In the genomic region with DNA sequence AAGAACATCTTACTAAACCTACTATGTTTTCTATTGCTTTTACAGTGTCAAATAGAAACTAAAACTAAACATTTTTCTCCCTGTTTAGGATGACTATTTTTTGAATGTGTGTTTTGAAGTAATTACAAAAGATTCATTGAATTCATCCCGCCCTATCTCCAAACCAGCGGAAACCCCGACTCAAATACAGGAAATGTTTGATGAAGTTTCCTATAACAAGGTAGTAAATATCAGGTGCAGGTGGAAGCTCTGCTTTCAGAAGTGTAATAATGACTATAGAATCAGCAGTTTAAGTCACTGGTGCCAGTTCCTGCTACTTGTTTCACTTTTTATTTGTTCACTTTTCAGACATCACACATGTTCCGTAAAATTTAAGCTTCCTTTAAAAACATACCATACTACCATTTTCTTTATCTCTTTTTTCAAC, we compare ENCODE assay signal across 1 cellular context.
TF ChIP-seq lines count a peak whose summit lies in the region.

No MANE protein-coding gene starts in this region.

TF ChIP-seq in GM23338, 12 proteins besides CTCF, POLR2A, EP300 and RAD21 (continued from another document):
- TF ChIP-seq, protein P1, sequence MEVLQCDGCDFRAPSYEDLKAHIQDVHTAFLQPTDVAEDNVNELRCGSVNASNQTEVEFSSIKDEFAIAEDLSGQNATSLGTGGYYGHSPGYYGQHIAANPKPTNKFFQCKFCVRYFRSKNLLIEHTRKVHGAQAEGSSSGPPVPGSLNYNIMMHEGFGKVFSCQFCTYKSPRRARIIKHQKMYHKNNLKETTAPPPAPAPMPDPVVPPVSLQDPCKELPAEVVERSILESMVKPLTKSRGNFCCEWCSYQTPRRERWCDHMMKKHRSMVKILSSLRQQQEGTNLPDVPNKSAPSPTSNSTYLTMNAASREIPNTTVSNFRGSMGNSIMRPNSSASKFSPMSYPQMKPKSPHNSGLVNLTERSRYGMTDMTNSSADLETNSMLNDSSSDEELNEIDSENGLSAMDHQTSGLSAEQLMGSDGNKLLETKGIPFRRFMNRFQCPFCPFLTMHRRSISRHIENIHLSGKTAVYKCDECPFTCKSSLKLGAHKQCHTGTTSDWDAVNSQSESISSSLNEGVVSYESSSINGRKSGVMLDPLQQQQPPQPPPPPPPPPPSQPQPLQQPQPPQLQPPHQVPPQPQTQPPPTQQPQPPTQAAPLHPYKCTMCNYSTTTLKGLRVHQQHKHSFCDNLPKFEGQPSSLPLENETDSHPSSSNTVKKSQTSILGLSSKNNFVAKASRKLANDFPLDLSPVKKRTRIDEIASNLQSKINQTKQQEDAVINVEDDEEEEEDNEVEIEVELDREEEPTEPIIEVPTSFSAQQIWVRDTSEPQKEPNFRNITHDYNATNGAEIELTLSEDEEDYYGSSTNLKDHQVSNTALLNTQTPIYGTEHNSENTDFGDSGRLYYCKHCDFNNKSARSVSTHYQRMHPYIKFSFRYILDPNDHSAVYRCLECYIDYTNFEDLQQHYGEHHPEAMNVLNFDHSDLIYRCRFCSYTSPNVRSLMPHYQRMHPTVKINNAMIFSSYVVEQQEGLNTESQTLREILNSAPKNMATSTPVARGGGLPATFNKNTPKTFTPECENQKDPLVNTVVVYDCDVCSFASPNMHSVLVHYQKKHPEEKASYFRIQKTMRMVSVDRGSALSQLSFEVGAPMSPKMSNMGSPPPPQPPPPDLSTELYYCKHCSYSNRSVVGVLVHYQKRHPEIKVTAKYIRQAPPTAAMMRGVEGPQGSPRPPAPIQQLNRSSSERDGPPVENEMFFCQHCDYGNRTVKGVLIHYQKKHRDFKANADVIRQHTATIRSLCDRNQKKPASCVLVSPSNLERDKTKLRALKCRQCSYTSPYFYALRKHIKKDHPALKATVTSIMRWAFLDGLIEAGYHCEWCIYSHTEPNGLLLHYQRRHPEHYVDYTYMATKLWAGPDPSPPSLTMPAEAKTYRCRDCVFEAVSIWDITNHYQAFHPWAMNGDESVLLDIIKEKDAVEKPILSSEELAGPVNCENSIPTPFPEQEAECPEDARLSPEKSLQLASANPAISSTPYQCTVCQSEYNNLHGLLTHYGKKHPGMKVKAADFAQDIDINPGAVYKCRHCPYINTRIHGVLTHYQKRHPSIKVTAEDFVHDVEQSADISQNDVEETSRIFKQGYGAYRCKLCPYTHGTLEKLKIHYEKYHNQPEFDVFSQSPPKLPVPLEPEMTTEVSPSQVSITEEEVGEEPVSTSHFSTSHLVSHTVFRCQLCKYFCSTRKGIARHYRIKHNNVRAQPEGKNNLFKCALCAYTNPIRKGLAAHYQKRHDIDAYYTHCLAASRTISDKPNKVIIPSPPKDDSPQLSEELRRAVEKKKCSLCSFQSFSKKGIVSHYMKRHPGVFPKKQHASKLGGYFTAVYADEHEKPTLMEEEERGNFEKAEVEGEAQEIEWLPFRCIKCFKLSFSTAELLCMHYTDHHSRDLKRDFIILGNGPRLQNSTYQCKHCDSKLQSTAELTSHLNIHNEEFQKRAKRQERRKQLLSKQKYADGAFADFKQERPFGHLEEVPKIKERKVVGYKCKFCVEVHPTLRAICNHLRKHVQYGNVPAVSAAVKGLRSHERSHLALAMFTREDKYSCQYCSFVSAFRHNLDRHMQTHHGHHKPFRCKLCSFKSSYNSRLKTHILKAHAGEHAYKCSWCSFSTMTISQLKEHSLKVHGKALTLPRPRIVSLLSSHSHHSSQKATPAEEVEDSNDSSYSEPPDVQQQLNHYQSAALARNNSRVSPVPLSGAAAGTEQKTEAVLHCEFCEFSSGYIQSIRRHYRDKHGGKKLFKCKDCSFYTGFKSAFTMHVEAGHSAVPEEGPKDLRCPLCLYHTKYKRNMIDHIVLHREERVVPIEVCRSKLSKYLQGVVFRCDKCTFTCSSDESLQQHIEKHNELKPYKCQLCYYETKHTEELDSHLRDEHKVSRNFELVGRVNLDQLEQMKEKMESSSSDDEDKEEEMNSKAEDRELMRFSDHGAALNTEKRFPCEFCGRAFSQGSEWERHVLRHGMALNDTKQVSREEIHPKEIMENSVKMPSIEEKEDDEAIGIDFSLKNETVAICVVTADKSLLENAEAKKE (CRISPR knock-in tag; IDR thresholded peaks at IDR 0.05), result no peak
- TF ChIP-seq ZNF114 (CRISPR knock-in tag; IDR thresholded peaks at IDR 0.05) (no peak), JUNB (IDR thresholded peaks at IDR 0.05; ENCODE audit: unreplicated experiment) (no peak), NANOG (IDR thresholded peaks at IDR 0.05; ENCODE audit: borderline replicate concordance) (no peak), EZH2phosphoT487 (IDR thresholded peaks at IDR 0.05; ENCODE audit: unreplicated experiment) (no peak), CREB1 (CRISPR knock-in tag; IDR thresholded peaks at IDR 0.05; ENCODE audit: low read depth) (no peak)
- TF ChIP-seq, protein P2, sequence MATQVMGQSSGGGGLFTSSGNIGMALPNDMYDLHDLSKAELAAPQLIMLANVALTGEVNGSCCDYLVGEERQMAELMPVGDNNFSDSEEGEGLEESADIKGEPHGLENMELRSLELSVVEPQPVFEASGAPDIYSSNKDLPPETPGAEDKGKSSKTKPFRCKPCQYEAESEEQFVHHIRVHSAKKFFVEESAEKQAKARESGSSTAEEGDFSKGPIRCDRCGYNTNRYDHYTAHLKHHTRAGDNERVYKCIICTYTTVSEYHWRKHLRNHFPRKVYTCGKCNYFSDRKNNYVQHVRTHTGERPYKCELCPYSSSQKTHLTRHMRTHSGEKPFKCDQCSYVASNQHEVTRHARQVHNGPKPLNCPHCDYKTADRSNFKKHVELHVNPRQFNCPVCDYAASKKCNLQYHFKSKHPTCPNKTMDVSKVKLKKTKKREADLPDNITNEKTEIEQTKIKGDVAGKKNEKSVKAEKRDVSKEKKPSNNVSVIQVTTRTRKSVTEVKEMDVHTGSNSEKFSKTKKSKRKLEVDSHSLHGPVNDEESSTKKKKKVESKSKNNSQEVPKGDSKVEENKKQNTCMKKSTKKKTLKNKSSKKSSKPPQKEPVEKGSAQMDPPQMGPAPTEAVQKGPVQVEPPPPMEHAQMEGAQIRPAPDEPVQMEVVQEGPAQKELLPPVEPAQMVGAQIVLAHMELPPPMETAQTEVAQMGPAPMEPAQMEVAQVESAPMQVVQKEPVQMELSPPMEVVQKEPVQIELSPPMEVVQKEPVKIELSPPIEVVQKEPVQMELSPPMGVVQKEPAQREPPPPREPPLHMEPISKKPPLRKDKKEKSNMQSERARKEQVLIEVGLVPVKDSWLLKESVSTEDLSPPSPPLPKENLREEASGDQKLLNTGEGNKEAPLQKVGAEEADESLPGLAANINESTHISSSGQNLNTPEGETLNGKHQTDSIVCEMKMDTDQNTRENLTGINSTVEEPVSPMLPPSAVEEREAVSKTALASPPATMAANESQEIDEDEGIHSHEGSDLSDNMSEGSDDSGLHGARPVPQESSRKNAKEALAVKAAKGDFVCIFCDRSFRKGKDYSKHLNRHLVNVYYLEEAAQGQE (IDR thresholded peaks at IDR 0.05; ENCODE audit: unreplicated experiment), result no peak
- TF ChIP-seq, protein P3, sequence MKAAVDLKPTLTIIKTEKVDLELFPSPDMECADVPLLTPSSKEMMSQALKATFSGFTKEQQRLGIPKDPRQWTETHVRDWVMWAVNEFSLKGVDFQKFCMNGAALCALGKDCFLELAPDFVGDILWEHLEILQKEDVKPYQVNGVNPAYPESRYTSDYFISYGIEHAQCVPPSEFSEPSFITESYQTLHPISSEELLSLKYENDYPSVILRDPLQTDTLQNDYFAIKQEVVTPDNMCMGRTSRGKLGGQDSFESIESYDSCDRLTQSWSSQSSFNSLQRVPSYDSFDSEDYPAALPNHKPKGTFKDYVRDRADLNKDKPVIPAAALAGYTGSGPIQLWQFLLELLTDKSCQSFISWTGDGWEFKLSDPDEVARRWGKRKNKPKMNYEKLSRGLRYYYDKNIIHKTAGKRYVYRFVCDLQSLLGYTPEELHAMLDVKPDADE (IDR thresholded peaks at IDR 0.05), result no peak
